ENCODE assay signal across 8 cellular contexts in the genomic region with DNA sequence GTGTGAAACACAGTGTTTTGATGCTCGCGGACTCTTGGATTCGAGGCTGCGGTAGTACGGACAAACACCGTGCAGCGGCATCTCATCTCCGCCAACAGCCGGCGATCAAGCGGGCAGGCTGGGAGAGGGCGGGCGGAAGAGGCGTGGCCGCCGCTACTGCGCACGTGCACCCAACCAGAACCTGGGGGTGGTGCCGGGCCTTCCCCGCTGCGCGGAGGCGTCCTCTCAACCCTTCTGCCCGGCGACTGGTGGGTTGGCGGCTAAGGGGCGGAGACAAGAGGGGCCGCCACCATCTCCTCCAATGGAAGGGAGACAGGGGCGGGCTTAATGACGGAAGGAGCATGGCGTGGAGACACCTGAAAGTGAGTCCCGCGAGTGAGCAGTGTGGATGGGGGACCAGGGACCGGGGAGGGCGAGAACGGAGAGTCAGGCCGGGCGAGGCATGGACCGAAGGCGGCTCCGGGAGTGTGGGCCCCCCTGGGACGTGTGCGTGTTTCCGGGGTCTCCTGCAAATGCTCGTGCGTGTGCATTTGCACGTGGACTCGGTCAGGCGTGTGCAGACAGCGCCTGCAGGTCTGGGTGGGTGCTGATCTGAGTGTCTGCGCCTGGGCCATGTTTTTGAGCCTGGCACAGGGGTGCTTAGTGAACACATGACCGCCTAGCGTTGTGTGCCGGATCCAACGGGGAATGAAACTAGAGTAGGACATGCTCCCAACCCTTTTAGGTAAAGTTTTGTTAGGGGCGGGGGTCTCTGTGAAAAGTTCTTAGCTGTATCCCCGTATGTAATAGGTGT. TPM values are rescaled to one million over a fixed set of nuclear protein-coding genes. Genes with fewer than 3 reads are reported as not detected.
DNase-seq lines count a peak whose midpoint lies in the region; ATAC-seq, FAIRE-seq and TF ChIP-seq lines count a peak whose summit lies in the region.

TSS of gene DHODH (plus strand) at position 321 of the 793 bp plus-strand sequence. CDS start at position 342, 21 bp downstream.

- H2BK5ac ChIP-seq in mesenchymal stem cell (ENCODE audit: low read depth, low read length, poor library complexity, severe bottlenecking) = no peak within 1 kb of the TSS

- peaks cover 6% of the 10 kb centered on the region for H3K4me1 Mint-ChIP-seq in Caco-2 (ENCODE audit: low read depth, unreplicated experiment)
- peaks cover 8 to 23% of the 10 kb centered on the region in 2 donors for H3K4me1 Mint-ChIP-seq in effector memory CD8-positive, alpha-beta T cell (ENCODE audit: low read depth in 2 of 2)

- WGBS in mesenchymal stem cell = under 1% methylated on average over 53 of the region's 57 CpGs

- H3K4me3 ChIP-seq in Caco-2 (ENCODE audit: low read depth, low read length) (peak within 1 kb of the TSS; percentile 96), mesenchymal stem cell (ENCODE audit: insufficient read depth in 1 of 2, low read depth in 1 of 2, low read length in 2 of 2) (peak within 1 kb of the TSS; percentile 80 to 95)

- CTCF ChIA-PET in Caco-2 (lab: Charles Lee) = interaction anchor here (0.6 kb wide), 1 partner anchor 47 kb away, joined by 3 read pairs; no protein-coding TSS in a partner anchor
- CTCF ChIA-PET in activated CD8-positive, alpha-beta memory T cell treated with anti-CD3 and anti-CD28 coated beads for 36 hours (lab: Charles Lee) = no interaction called here

- DNase-seq in Caco-2 = peak; percentile 99 to 100
- DNase-seq in HTR-8/SVneo (ENCODE audit: insufficient read length, low spot score) = peak; percentile 100
- DNase-seq in NOMO-1 treated with DMSO at 0.1 percent for 48 hours (lab: John Stamatoyannopoulos, UW; ENCODE audit: unreplicated experiment) = peak; percentile 99
- DNase-seq in effector memory CD8-positive, alpha-beta T cell = peak; percentile 97 to 98 (median 98)
- peak; percentile 98 for DNase-seq in mesenchymal stem cell
- peak; percentile 96 for DNase-seq in stimulated activated CD8-positive, alpha-beta memory T cell treated with anti-CD3 and anti-CD28 coated beads, Interleukin-12 subunit alpha, Interleukin-12 subunit beta, amount 100 ng/mL, for 24 hours (ENCODE audit: extremely low read depth)

- intact Hi-C loops in Caco-2 (cut with micrococcal nuclease; ENCODE audit: unreplicated experiment) = loop anchor here (2.0 kb wide), 1 partner anchor 84 kb away; the partner anchor contains the start of genes DHX38 and TXNL4B

- peak within 1 kb of the TSS in 1 of 2 experiments; percentile 58 for H3K4ac ChIP-seq in mesenchymal stem cell (ENCODE audit: low read depth in 1 of 2, low read length in 2 of 2)

- no peak within 1 kb of the TSS for H2AK5ac ChIP-seq in mesenchymal stem cell (ENCODE audit: low read length, severe bottlenecking)

- peak; percentile 99 for ATAC-seq in GM21381 (IDR thresholded peaks at IDR 0.05; ENCODE audit: unreplicated experiment)
- ATAC-seq in effector memory CD8-positive, alpha-beta T cell (replicated peaks) = peak; percentile 97

- TF ChIP-seq CTCF in Caco-2 (IDR thresholded peaks at IDR 0.05; ENCODE audit: insufficient read depth in 1 of 2, low read depth in 1 of 2, low read length in 1 of 2, severe bottlenecking in 1 of 2, unreplicated experiment in 1 of 2) = peak in 1 of 2 experiments; percentile 14

- no peaks in the 10 kb centered on the region for H3K9me3 Mint-ChIP-seq in Caco-2 (ENCODE audit: unreplicated experiment)
- H3K9me3 Mint-ChIP-seq in effector memory CD8-positive, alpha-beta T cell = no peaks in the 10 kb centered on the region

- H3K14ac ChIP-seq in mesenchymal stem cell (ENCODE audit: low read length in 2 of 2) = peak within 1 kb of the TSS in 1 of 2 experiments; percentile 47

- no peak within 1 kb of the TSS for H4K91ac ChIP-seq in mesenchymal stem cell (ENCODE audit: low read length)

- H2BK12ac ChIP-seq in mesenchymal stem cell (ENCODE audit: low read length in 2 of 2) = no peak within 1 kb of the TSS

- H4K8ac ChIP-seq in mesenchymal stem cell (ENCODE audit: low read length) = no peak within 1 kb of the TSS

- peak within 1 kb of the TSS in 1 of 2 experiments; percentile 88 for H3K23ac ChIP-seq in mesenchymal stem cell (ENCODE audit: low read length in 2 of 2)

- H3K4me2 ChIP-seq in mesenchymal stem cell (ENCODE audit: low read length, poor library complexity, severe bottlenecking) = peak within 1 kb of the TSS; percentile 98

- H3K36me3 ChIP-seq in Caco-2 (ENCODE audit: control insufficient read depth, insufficient read depth, low read length) (no peaks in the 10 kb centered on the region), mesenchymal stem cell (ENCODE audit: control insufficient read depth in 1 of 2, insufficient read depth in 2 of 2, low read depth in 1 of 2, low read length in 2 of 2) (peaks cover 8% of the 10 kb centered on the region in 2 experiments)

- H3K9ac ChIP-seq in mesenchymal stem cell (ENCODE audit: low read length) = peak within 1 kb of the TSS; percentile 90

- peaks cover 13% of the 10 kb centered on the region for H3K79me1 ChIP-seq in mesenchymal stem cell (replicated peaks; ENCODE audit: low read length, poor library complexity, severe bottlenecking)

- H2BK120ac ChIP-seq in mesenchymal stem cell (ENCODE audit: low read depth, low read length) = no peak within 1 kb of the TSS

- no peaks in the 10 kb centered on the region for H3K9me3 ChIP-seq in Caco-2
- H3K9me3 ChIP-seq in mesenchymal stem cell (ENCODE audit: control insufficient read depth, low read length) = no peaks in the 10 kb centered on the region

- peak within 1 kb of the TSS; percentile 97 for H3K4me3 Mint-ChIP-seq in Caco-2 (ENCODE audit: unreplicated experiment)
- H3K4me3 Mint-ChIP-seq in effector memory CD8-positive, alpha-beta T cell = peak within 1 kb of the TSS; percentile 91 to 94

- H3K27me3 ChIP-seq in Caco-2 (replicated peaks; ENCODE audit: control insufficient read depth, insufficient read depth, low read length) = no peaks in the 10 kb centered on the region
- H3K27me3 ChIP-seq in mesenchymal stem cell (ENCODE audit: control insufficient read depth in 1 of 2, insufficient read depth in 1 of 2, low read length in 2 of 2) = peaks cover 0 to 4% of the 10 kb centered on the region in 2 experiments

- FAIRE-seq in HTR-8/SVneo (lab: Jason Lieb, UNC) = peak; percentile 96

- no peak within 1 kb of the TSS for H2BK15ac ChIP-seq in mesenchymal stem cell (ENCODE audit: low read depth, poor library complexity, severe bottlenecking)

- POLR2A ChIA-PET in Caco-2 (lab: Charles Lee) = interaction anchor here (0.6 kb wide), 1 partner anchor 730 kb away, joined by 3 read pairs; no protein-coding TSS in a partner anchor
- POLR2A ChIA-PET in activated CD8-positive, alpha-beta memory T cell treated with anti-CD3 and anti-CD28 coated beads for 36 hours (lab: Charles Lee) = no interaction called here

- H3K27me3 Mint-ChIP-seq in Caco-2 (ENCODE audit: insufficient read depth, unreplicated experiment) = peaks cover 2% of the 10 kb centered on the region
- peaks cover 0 to 7% of the 10 kb centered on the region in 2 donors for H3K27me3 Mint-ChIP-seq in effector memory CD8-positive, alpha-beta T cell

- peak within 1 kb of the TSS; percentile 93 for H3K27ac Mint-ChIP-seq in Caco-2 (ENCODE audit: unreplicated experiment)
- peak within 1 kb of the TSS; percentile 52 to 89 for H3K27ac Mint-ChIP-seq in effector memory CD8-positive, alpha-beta T cell

- H3K27ac ChIP-seq in mesenchymal stem cell (ENCODE audit: low read length, poor library complexity, severe bottlenecking) = no peak within 1 kb of the TSS

- H2AFZ ChIP-seq in mesenchymal stem cell (ENCODE audit: low read depth, low read length) = peak within 1 kb of the TSS; percentile 97

- peaks cover 9% of the 10 kb centered on the region for H3K36me3 Mint-ChIP-seq in Caco-2 (ENCODE audit: insufficient read depth, unreplicated experiment)
- H3K36me3 Mint-ChIP-seq in effector memory CD8-positive, alpha-beta T cell (ENCODE audit: insufficient read depth) = no peaks in the 10 kb centered on the region

- H3K4me1 ChIP-seq in Caco-2 (no peaks in the 10 kb centered on the region), mesenchymal stem cell (ENCODE audit: control insufficient read depth, insufficient read depth, low read depth, low read length) (peaks cover 9% of the 10 kb centered on the region)

- no TSS peak for BruUV-seq in Caco-2 (replicated peaks; lab: Mats Ljungman, UMichigan)

- H3K18ac ChIP-seq in mesenchymal stem cell (ENCODE audit: low read depth in 1 of 2, low read length in 2 of 2) = no peak within 1 kb of the TSS

RNA-seq across cellular contexts. Expression of gene DHODH, which starts in this region (rescaled TPM):
- 21.6 and 23.0 TPM in 2 replicates for total RNA-seq in Caco-2 (2022)
- 10 to 100 TPM; 31.1 to 31.8 TPM for total RNA-seq in activated CD8-positive, alpha-beta memory T cell treated with anti-CD3 and anti-CD28 coated beads for 36 hours
- 3.6 TPM for polyA plus RNA-seq in mesenchymal stem cell (2013, experiment 1 of 2)
- 2.8 TPM for polyA plus RNA-seq in mesenchymal stem cell (2013, experiment 2 of 2)
